Comparison of ENCODE assay signal across 27 cellular contexts in genomic region chr15:82306791-82307713, GRCh38. TPM values are rescaled to one million over a fixed set of nuclear protein-coding genes. Genes with fewer than 3 reads are reported as not detected.
DNase-seq lines count a peak whose midpoint lies in the region; ATAC-seq and TF ChIP-seq lines count a peak whose summit lies in the region.
"Had no signal": no experiment of that assay in that cellular context is flagged by ENCODE, and none has a peak within 500 bp of the region (broad histone marks: within the 10 kb centered on the region; RNA-seq: fewer than 3 reads in every experiment).

No MANE protein-coding gene starts in this region.

- intact Hi-C loops in heart right ventricle (cut with DNase I), result no loop called here
- intact Hi-C loops in activated T-helper 2 cell treated with anti-CD3 and anti-CD28 coated beads, Interferon-gamma antibody, Interleukin-2, Interleukin-4, amounts not matched to agents 10 μg/mL and 5 μg/mL and 100 μg/mL, durations not matched to agents 14 hours and 24 hours and 36 hours (cut with micrococcal nuclease), result no loop called here

- ATAC-seq in heart right ventricle, result no peak
- ATAC-seq in GM18511 (IDR thresholded peaks at IDR 0.05; ENCODE audit: unreplicated experiment), result no peak
- ATAC-seq: left lung; natural killer cell; pancreas; right cardiac atrium; SK-N-SH treated with all-trans-retinoic acid at 6 μM for 48 hours; stimulated activated naive CD8-positive, alpha-beta T cell treated with anti-CD3 and anti-CD28 coated beads, Interleukin-15, Interleukin-2, amounts not matched to agents 100 U/mL and 50 U/mL, for 24 hours had no signal

- no peak overlapping the region for H3K4me3 Mint-ChIP-seq in activated T-helper 2 cell treated with anti-CD3 and anti-CD28 coated beads, Interferon-gamma antibody, Interleukin-2, Interleukin-4, amounts not matched to agents 10 μg/mL and 5 μg/mL and 100 μg/mL, durations not matched to agents 14 hours and 24 hours and 36 hours (ENCODE audit: low read depth)
- H3K4me3 Mint-ChIP-seq: activated CD4-positive, alpha-beta T cell treated with anti-CD3 and anti-CD28 coated beads, Interleukin-2, amount 10 ng/mL, durations not matched to agents 24 days and 14 days; IgD-negative memory B cell; mesothelial cell of epicardium; natural killer cell had no signal

- no peaks in the 10 kb centered on the region for H3K36me3 Mint-ChIP-seq in activated T-helper 2 cell treated with anti-CD3 and anti-CD28 coated beads, Interferon-gamma antibody, Interleukin-2, Interleukin-4, amounts not matched to agents 10 μg/mL and 5 μg/mL and 100 μg/mL, durations not matched to agents 14 hours and 24 hours and 36 hours (ENCODE audit: low read depth)
- H3K36me3 Mint-ChIP-seq: IgD-negative memory B cell, mesothelial cell of epicardium had no signal

- H2BK120ac ChIP-seq in mesendoderm (ENCODE audit: low read depth, low read length), result no peak overlapping the region

- peaks cover 3% of the 10 kb centered on the region for H3K9me3 Mint-ChIP-seq in activated T-helper 2 cell treated with anti-CD3 and anti-CD28 coated beads, Interferon-gamma antibody, Interleukin-2, Interleukin-4, amounts not matched to agents 10 μg/mL and 5 μg/mL and 100 μg/mL, durations not matched to agents 14 hours and 24 hours and 36 hours
- H3K9me3 Mint-ChIP-seq: activated CD4-positive, alpha-beta T cell treated with anti-CD3 and anti-CD28 coated beads, Interleukin-2, amount 10 ng/mL, durations not matched to agents 24 days and 14 days had no signal

- H4K5ac ChIP-seq in mesendoderm (ENCODE audit: low read length), result no peak overlapping the region

- H3K9me3 ChIP-seq in right atrium auricular region, result no peaks in the 10 kb centered on the region
- H3K9me3 ChIP-seq in heart right ventricle, result peaks cover 0 to 12% (median 0%) of the 10 kb centered on the region in 11 donors
- H3K9me3 ChIP-seq: BE2C, left lung, pancreas, thyroid gland had no signal

- TF ChIP-seq CTCF in right atrium auricular region (IDR thresholded peaks at IDR 0.05) (no peak), heart right ventricle (IDR thresholded peaks at IDR 0.05) (no peak)

- no peak overlapping the region for H3K4me3 ChIP-seq in right atrium auricular region
- H3K4me3 ChIP-seq in heart right ventricle, result no peak overlapping the region
- H3K4me3 ChIP-seq in mesendoderm (ENCODE audit: low read length), result no peak overlapping the region
- H3K4me3 ChIP-seq: hepatocyte, left lung, pancreas, thyroid gland had no signal

- H3K27me3 ChIP-seq in right atrium auricular region (no peaks in the 10 kb centered on the region), heart right ventricle (no peaks in the 10 kb centered on the region), mesendoderm (ENCODE audit: insufficient read depth, low read length, poor library complexity) (no peaks in the 10 kb centered on the region)
- H3K27me3 ChIP-seq: BE2C, hepatocyte, left lung, pancreas, thyroid gland had no signal

- no peak overlapping the region for H2BK5ac ChIP-seq in mesendoderm (ENCODE audit: low read length)

- no peak overlapping the region for H3K27ac Mint-ChIP-seq in activated T-helper 2 cell treated with anti-CD3 and anti-CD28 coated beads, Interferon-gamma antibody, Interleukin-2, Interleukin-4, amounts not matched to agents 10 μg/mL and 5 μg/mL and 100 μg/mL, durations not matched to agents 14 hours and 24 hours and 36 hours
- H3K27ac Mint-ChIP-seq: activated CD4-positive, alpha-beta T cell treated with anti-CD3 and anti-CD28 coated beads, Interleukin-2, amount 10 ng/mL, durations not matched to agents 24 days and 14 days; IgD-negative memory B cell; mesothelial cell of epicardium; natural killer cell had no signal

- H3K27ac ChIP-seq in right atrium auricular region, result no peak overlapping the region
- H3K27ac ChIP-seq in heart right ventricle, result no peak overlapping the region
- no peak overlapping the region for H3K27ac ChIP-seq in mesendoderm (ENCODE audit: low read depth, low read length)
- H3K27ac ChIP-seq: hepatocyte, left lung, pancreas, RWPE1, thyroid gland had no signal

- no peak overlapping the region for H3K23ac ChIP-seq in mesendoderm (ENCODE audit: low read length)

- H2BK15ac ChIP-seq in mesendoderm (replicated peaks; ENCODE audit: low read depth), result no peak overlapping the region

- 87 to 89% methylated on average over 16 of the region's 16 CpGs for WGBS in heart right ventricle, 2 donors
- WGBS in mesendoderm (ENCODE audit: extremely low coverage, insufficient coverage, low lambda C conversion rate), result no CpG with 5 or more reads among the region's 16 CpGs

- H4K8ac ChIP-seq in mesendoderm (ENCODE audit: low read depth, low read length), result no peak overlapping the region

- peaks cover 19% of the 10 kb centered on the region for H3K27me3 Mint-ChIP-seq in activated T-helper 2 cell treated with anti-CD3 and anti-CD28 coated beads, Interferon-gamma antibody, Interleukin-2, Interleukin-4, amounts not matched to agents 10 μg/mL and 5 μg/mL and 100 μg/mL, durations not matched to agents 14 hours and 24 hours and 36 hours (ENCODE audit: low read depth)
- H3K27me3 Mint-ChIP-seq: IgD-negative memory B cell had no signal

- DNase-seq in right atrium auricular region (ENCODE audit: low spot score) (peak; percentile 32), heart right ventricle (no peak), dedifferentiated amniotic fluid mesenchymal stem cell (ENCODE audit: extremely low spot score) (peak; percentile 0), mesendoderm (peak; percentile 12), CD1c-positive myeloid dendritic cell (ENCODE audit: extremely low spot score) (no peak), nucleus accumbens (lab: John Stamatoyannopoulos, UW) (no peak)
- no peak for DNase-seq in activated T-helper 2 cell treated with anti-CD3 and anti-CD28 coated beads, Interferon-gamma antibody, Interleukin-2, Interleukin-4, amounts not matched to agents 10 μg/mL and 5 μg/mL and 100 μg/mL, durations not matched to agents 14 hours and 24 hours and 36 hours (ENCODE audit: low spot score)
- DNase-seq: activated CD4-positive, alpha-beta T cell treated with anti-CD3 and anti-CD28 coated beads, Interleukin-2, amount 10 ng/mL, durations not matched to agents 24 days and 14 days; activated effector memory CD4-positive, alpha-beta T cell treated with Interleukin-2 at 50 U/mL for 16 hours; BE2C; foreskin melanocyte; GF-D8; left lung; natural killer cell; NCI-H1417; NCI-H446; pancreas; stimulated activated naive CD8-positive, alpha-beta T cell treated with anti-CD3 and anti-CD28 coated beads, Interleukin-15, Interleukin-2, amounts not matched to agents 100 U/mL and 50 U/mL, for 24 hours; T-helper 2 cell; thyroid gland had no signal

- H3K79me2 ChIP-seq in mesendoderm (ENCODE audit: control insufficient read depth, insufficient read depth, low read length), result no peaks in the 10 kb centered on the region
- H3K79me2 ChIP-seq: hepatocyte had no signal

- no peak overlapping the region for H3K4ac ChIP-seq in mesendoderm (ENCODE audit: low read depth, low read length)

- H3K18ac ChIP-seq in mesendoderm (ENCODE audit: low read length), result no peak overlapping the region

- H3K56ac ChIP-seq in mesendoderm (ENCODE audit: low read length), result no peak overlapping the region

- no peaks in the 10 kb centered on the region for H3K79me1 ChIP-seq in mesendoderm (ENCODE audit: low read length)

- no peaks in the 10 kb centered on the region for H3K36me3 ChIP-seq in right atrium auricular region
- H3K36me3 ChIP-seq in heart right ventricle, result no peaks in the 10 kb centered on the region
- H3K36me3 ChIP-seq in mesendoderm (ENCODE audit: control insufficient read depth, insufficient read depth, low read length), result no peaks in the 10 kb centered on the region
- H3K36me3 ChIP-seq: BE2C, left lung, pancreas, thyroid gland had no signal

- H3K4me1 Mint-ChIP-seq in activated T-helper 2 cell treated with anti-CD3 and anti-CD28 coated beads, Interferon-gamma antibody, Interleukin-2, Interleukin-4, amounts not matched to agents 10 μg/mL and 5 μg/mL and 100 μg/mL, durations not matched to agents 14 hours and 24 hours and 36 hours (ENCODE audit: low read depth), result peaks cover 3% of the 10 kb centered on the region
- H3K4me1 Mint-ChIP-seq: IgD-negative memory B cell, natural killer cell had no signal

- no peak overlapping the region for H2AK5ac ChIP-seq in mesendoderm (ENCODE audit: low read length)

- H3K4me2 ChIP-seq in mesendoderm (ENCODE audit: low read length), result no peak overlapping the region
- H3K4me2 ChIP-seq: hepatocyte had no signal

- no peak overlapping the region for H3K9ac ChIP-seq in mesendoderm (ENCODE audit: low read length)

- H3K4me1 ChIP-seq in right atrium auricular region (peaks cover 0 to 3% of the 10 kb centered on the region in 2 donors), heart right ventricle (no peaks in the 10 kb centered on the region), mesendoderm (ENCODE audit: control insufficient read depth, low read depth, low read length) (no peaks in the 10 kb centered on the region)
- H3K4me1 ChIP-seq: BE2C, left lung, pancreas, thyroid gland had no signal

RNA-seq across cellular contexts. Expression of gene GOLGA6L10, which starts 42.2 kb away (rescaled TPM):
- total RNA-seq in right atrium auricular region (under 1 TPM; 0.33 to 0.35 TPM), heart right ventricle (1 to 10 TPM in 2 of 10 donors, under 1 TPM in 8; 0.34 to 2.6 (median 0.62) TPM)
- polyA plus RNA-seq in heart right ventricle, result 1 to 10 TPM in 1 of 2 donors, under 1 TPM in 1; 0.58 to 5.3 TPM
- 0.73 TPM for polyA plus RNA-seq in mesendoderm (2013, experiment 1 of 2)
- polyA plus RNA-seq in mesendoderm (2013, experiment 2 of 2), result 0.63 TPM
- 0.71 and 1.0 TPM in 2 replicates for total RNA-seq in activated T-helper 2 cell treated with anti-CD3 and anti-CD28 coated beads, Interferon-gamma antibody, Interleukin-2, Interleukin-4, amounts not matched to agents 10 μg/mL and 5 μg/mL and 100 μg/mL, durations not matched to agents 14 hours and 24 hours and 36 hours

RNA-seq across cellular contexts. Expression of gene SAXO2, which starts 44.4 kb away (rescaled TPM):
- total RNA-seq in right atrium auricular region (not detected), heart right ventricle (1 to 10 TPM; 1.6 to 4.5 (median 2.9) TPM)
- polyA plus RNA-seq in heart right ventricle, result under 1 TPM; 0.25 to 0.80 TPM
- polyA plus RNA-seq in mesendoderm (2013, experiment 1 of 2), result 1.8 TPM
- polyA plus RNA-seq in mesendoderm (2013, experiment 2 of 2), result 1.4 TPM
- total RNA-seq in activated T-helper 2 cell treated with anti-CD3 and anti-CD28 coated beads, Interferon-gamma antibody, Interleukin-2, Interleukin-4, amounts not matched to agents 10 μg/mL and 5 μg/mL and 100 μg/mL, durations not matched to agents 14 hours and 24 hours and 36 hours, result 0.51 TPM in 1 of 2 replicates, not detected in the other

RNA-seq across cellular contexts. Expression of gene EFL1, which starts 44.5 kb away (rescaled TPM):
- total RNA-seq in right atrium auricular region (10 to 100 TPM; 11.0 to 14.2 TPM), heart right ventricle (10 to 100 TPM; 10.8 to 19.3 (median 14.2) TPM)
- polyA plus RNA-seq in heart right ventricle, result 1 to 10 TPM; 3.7 to 9.9 TPM
- 14.1 TPM for polyA plus RNA-seq in mesendoderm (2013, experiment 1 of 2)
- polyA plus RNA-seq in mesendoderm (2013, experiment 2 of 2), result 14.2 TPM
- 23.3 and 26.6 TPM in 2 replicates for total RNA-seq in activated T-helper 2 cell treated with anti-CD3 and anti-CD28 coated beads, Interferon-gamma antibody, Interleukin-2, Interleukin-4, amounts not matched to agents 10 μg/mL and 5 μg/mL and 100 μg/mL, durations not matched to agents 14 hours and 24 hours and 36 hours

Comparison
In these comparisons a context has a peak if more than half of its experiments do, and no peak if none do; other contexts are left out.
1. DNase-seq: peak in right atrium auricular region (single experiment), dedifferentiated amniotic fluid mesenchymal stem cell (single experiment) and mesendoderm (single experiment); none in heart right ventricle (0 of 2), CD1c-positive myeloid dendritic cell (single experiment), nucleus accumbens (0 of 56) and activated T-helper 2 cell treated with anti-CD3 and anti-CD28 coated beads, Interferon-gamma antibody, Interleukin-2, Interleukin-4, amounts not matched to agents 10 μg/mL and 5 μg/mL and 100 μg/mL, durations not matched to agents 14 hours and 24 hours and 36 hours (single experiment).